27 cellular contexts compared by ENCODE assay signal in the genomic region with DNA sequence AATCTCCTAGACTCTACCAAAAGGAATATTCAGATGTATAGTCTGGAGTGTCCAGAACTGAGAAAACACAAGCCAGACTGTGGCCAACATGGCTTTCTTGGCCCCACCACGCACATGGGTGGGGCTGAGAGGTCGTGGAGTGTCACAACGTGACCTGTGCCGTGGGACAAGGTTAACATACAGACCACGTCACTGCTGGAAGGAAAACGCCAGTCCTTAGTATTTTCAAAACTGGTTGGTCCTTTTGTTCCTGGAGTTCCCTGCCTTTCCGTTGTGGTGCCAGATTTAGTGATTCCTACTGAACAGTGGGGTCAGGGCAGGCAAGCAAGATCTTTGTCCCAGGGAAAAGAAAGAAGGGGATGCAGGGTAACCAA. TPM values are rescaled to one million over a fixed set of nuclear protein-coding genes. Genes with fewer than 3 reads are reported as not detected.
A peak's percentile ranks its signal among the peaks of the same experiment; 100 is the strongest.
DNase-seq lines count a peak whose midpoint lies in the region; ATAC-seq, FAIRE-seq and TF ChIP-seq lines count a peak whose summit lies in the region.
"Had no signal": no experiment of that assay in that cellular context is flagged by ENCODE, and none has a peak within 500 bp of the region (broad histone marks: within the 10 kb centered on the region; RNA-seq: fewer than 3 reads in every experiment).

No MANE protein-coding gene starts in this region.

- H3K9me3 ChIP-seq in kidney (ENCODE audit: control insufficient read depth in 1 of 2, low read length in 2 of 2) (no peaks in the 10 kb centered on the region), thoracic aorta (no peaks in the 10 kb centered on the region), WERI-Rb-1 (ENCODE audit: severe bottlenecking) (no peaks in the 10 kb centered on the region)
- H3K9me3 ChIP-seq: BE2C had no signal

- no peak for FAIRE-seq in kidney (lab: Jason Lieb, UNC)
- FAIRE-seq: GM12891 had no signal

- H3K4me3 Mint-ChIP-seq in CD14-positive monocyte, result no peak overlapping the region

- intact Hi-C loops in Right ventricle myocardium inferior (cut with DNase I) (no loop called here), left cardiac atrium (cut with DNase I) (no loop called here), kidney (cut with DNase I) (no loop called here), CD14-positive monocyte (cut with micrococcal nuclease) (no loop called here)

- no peaks in the 10 kb centered on the region for H3K4me1 Mint-ChIP-seq in CD14-positive monocyte

- DNase-seq in Right ventricle myocardium inferior (ENCODE audit: missing footprints), result no peak
- DNase-seq in left cardiac atrium, result no peak
- DNase-seq in kidney, result peak; percentile 15
- DNase-seq in thoracic aorta (ENCODE audit: low spot score), result no peak
- DNase-seq in CD14-positive monocyte (ENCODE audit: low spot score), result no peak
- no peak for DNase-seq in WERI-Rb-1
- no peak for DNase-seq in SHP77 (lab: John Stamatoyannopoulos, UW)
- DNase-seq: 8988T, ACHN, BE2C, Calu3, DMS79 treated with DMSO at 0.1 percent for 48 hours, GF-D8, NCI-H1092, NCI-H1417 treated with DMSO at 0.1 percent for 48 hours, NCI-H187, NCI-H2081 treated with DMSO at 0.1 percent for 48 hours, NCI-H2171, NCI-H226, NCI-H510A, NCI-H69 had no signal

- no peak overlapping the region for H3K4me3 ChIP-seq in kidney (ENCODE audit: low read length in 2 of 2)
- no peak overlapping the region for H3K4me3 ChIP-seq in thoracic aorta
- no peak overlapping the region for H3K4me3 ChIP-seq in WERI-Rb-1 (ENCODE audit: low read depth, low read length)

- H3K27ac ChIP-seq in adipose tissue (ENCODE audit: low read depth, low read length) (peak overlapping the region; percentile 23), kidney (ENCODE audit: low read depth in 2 of 2, low read length in 2 of 2) (no peak overlapping the region), thoracic aorta (peak overlapping the region; percentile 77 to 87), WERI-Rb-1 (no peak overlapping the region)
- H3K27ac ChIP-seq: HL-60, RWPE1 had no signal

- 59 to 88% (median 72%) methylated on average over 7 of the region's 7 CpGs for WGBS in adipose tissue, 3 donors

- ATAC-seq in Right ventricle myocardium inferior (peak; percentile 17), left cardiac atrium (no peak), thoracic aorta (ENCODE audit: insufficient number of reproducible peaks, low FRiP score, low read depth) (peak; percentile 62)
- ATAC-seq: HCT116, Panc1 had no signal

- no peak overlapping the region for H3K27ac Mint-ChIP-seq in CD14-positive monocyte

- no peak for TF ChIP-seq CTCF in kidney (IDR thresholded peaks at IDR 0.05; ENCODE audit: borderline replicate concordance, extremely low read depth, insufficient read depth)
- TF ChIP-seq CTCF in thoracic aorta (IDR thresholded peaks at IDR 0.05), result no peak
- no peak for TF ChIP-seq CTCF in CD14-positive monocyte (IDR thresholded peaks at IDR 0.05)
- no peak for TF ChIP-seq CTCF in WERI-Rb-1 (IDR thresholded peaks at IDR 0.05; ENCODE audit: low read depth, low read length)

- H3K36me3 ChIP-seq in kidney (ENCODE audit: control insufficient read depth in 1 of 2, insufficient read depth in 2 of 2, low read length in 2 of 2) (no peaks in the 10 kb centered on the region), thoracic aorta (no peaks in the 10 kb centered on the region), WERI-Rb-1 (no peaks in the 10 kb centered on the region)
- H3K36me3 ChIP-seq: BE2C had no signal

- no peak overlapping the region for H3K9ac ChIP-seq in kidney (ENCODE audit: low read length in 2 of 2)

- H3K9me3 Mint-ChIP-seq in CD14-positive monocyte, result peaks cover 0 to 4% (median 0%) of the 10 kb centered on the region in 7 donors

- H3K27me3 ChIP-seq in thoracic aorta (replicated peaks; ENCODE audit: insufficient read depth) (no peaks in the 10 kb centered on the region), WERI-Rb-1 (ENCODE audit: insufficient read depth, low read depth, severe bottlenecking) (no peaks in the 10 kb centered on the region)
- H3K27me3 ChIP-seq: BE2C had no signal

- peaks cover 0 to 1% (median 0%) of the 10 kb centered on the region in 3 donors for H3K27me3 Mint-ChIP-seq in CD14-positive monocyte (ENCODE audit: low read depth in 3 of 3)

- H3K4me1 ChIP-seq in kidney (ENCODE audit: control insufficient read depth in 1 of 2, insufficient read depth in 1 of 2, low read depth in 1 of 2, low read length in 2 of 2) (no peaks in the 10 kb centered on the region), thoracic aorta (ENCODE audit: control insufficient read depth in 1 of 2, low read depth in 2 of 2) (peaks cover 5 to 32% of the 10 kb centered on the region in 2 donors)
- H3K4me1 ChIP-seq: BE2C had no signal

- no peaks in the 10 kb centered on the region for H3K36me3 Mint-ChIP-seq in CD14-positive monocyte

RNA-seq across cellular contexts. Expression of gene MN1, which starts 26.6 kb away (rescaled TPM):
- total RNA-seq in Right ventricle myocardium inferior (5.3 TPM), left cardiac atrium (10 to 100 TPM; 12.8 to 13.1 TPM), kidney (3.2 TPM), thoracic aorta (10 to 100 TPM; 30.1 to 39.8 TPM)
- polyA plus RNA-seq in adipose tissue (1 to 10 TPM in 2 of 3 donors, under 1 TPM in 1; 0.38 to 3.8 (median 3.7) TPM), kidney (ENCODE audit: insufficient read depth, low read depth, low replicate concordance) (0.92 TPM), CD14-positive monocyte (under 1 TPM; 0.06 to 0.38 TPM)

Comparison
In these comparisons a context has a peak if more than half of its experiments do, and no peak if none do; other contexts are left out.
1. ATAC-seq: peak in Right ventricle myocardium inferior (single experiment) and thoracic aorta (single experiment); none in left cardiac atrium (0 of 2).
2. H3K27ac ChIP-seq: peak in adipose tissue (single experiment) and thoracic aorta (2 of 2); none in kidney (0 of 2) and WERI-Rb-1 (single experiment).